Comparison of ENCODE assay signal across 12 cellular contexts in genomic region chr19:55157064-55157908, GRCh38. TPM values are rescaled to one million over a fixed set of nuclear protein-coding genes. Genes with fewer than 3 reads are reported as not detected.
DNase-seq lines count a peak whose midpoint lies in the region; ATAC-seq, FAIRE-seq and TF ChIP-seq lines count a peak whose summit lies in the region.
"Had no signal": no experiment of that assay in that cellular context is flagged by ENCODE, and none has a peak within 500 bp of the region (broad histone marks: within the 10 kb centered on the region; RNA-seq: fewer than 3 reads in every experiment).

Gene TNNI3, minus strand, starts transcription at chr19:55157732. Its CDS starts 143 bp downstream, at chr19:55157589.

- H3K18ac ChIP-seq in H1 (ENCODE audit: extremely low read depth, low read length) (peak within 1 kb of the TSS; percentile 87), mesendoderm (ENCODE audit: low read length) (no peak within 1 kb of the TSS)

- CTCF ChIA-PET in H1 (lab: Charles Lee; ENCODE audit: partially characterized antibody): interaction anchor here (0.6 to 5.3 kb wide), 8 partner anchors 10 to 257 kb away, joined by 3 to 118 read pairs (median 3); partner anchors contain the start of gene DNAAF3

- H2BK120ac ChIP-seq in H1 (replicated peaks; ENCODE audit: low read depth, low read length): no peak within 1 kb of the TSS
- no peak within 1 kb of the TSS for H2BK120ac ChIP-seq in mesendoderm (ENCODE audit: low read depth, low read length)

- ATAC-seq in stimulated activated naive CD8-positive, alpha-beta T cell treated with anti-CD3 and anti-CD28 coated beads, Interleukin-15, amount 100 ng/mL, for 72 hours: no peak
- ATAC-seq in stimulated activated naive CD8-positive, alpha-beta T cell treated with anti-CD3 and anti-CD28 coated beads, Interleukin-15, Interleukin-2, amounts not matched to agents 100 U/mL and 50 U/mL, for 24 hours: no peak
- no peak for ATAC-seq in HG02678 (IDR thresholded peaks at IDR 0.05; ENCODE audit: unreplicated experiment)

- H4K20me1 ChIP-seq in H1 (replicated peaks in 1 of 2; ENCODE audit: control insufficient read depth in 1 of 2, insufficient read depth in 2 of 2, low read length in 2 of 2): no peaks in the 10 kb centered on the region

- no peak for TF ChIP-seq CTCF in H1 (IDR thresholded peaks at IDR 0.05; ENCODE audit: control extremely low read depth in 1 of 3, insufficient read depth in 1 of 3, low read depth in 1 of 3, low read length in 3 of 3)

- H3K4me2 ChIP-seq in H1 (ENCODE audit: insufficient read depth in 1 of 2, low read depth in 2 of 2, low read length in 2 of 2) (peak within 1 kb of the TSS; percentile 82 to 94), mesendoderm (ENCODE audit: low read length) (peak within 1 kb of the TSS; percentile 14)
- H3K4me2 ChIP-seq: KMS-11 had no signal

- peaks cover 0 to 3% (median 0%) of the 10 kb centered on the region in 4 experiments; a peak in 1 of 8 replicates for H3K36me3 ChIP-seq in H1 (ENCODE audit: control insufficient read depth in 2 of 4, insufficient read depth in 4 of 4, low read length in 3 of 4)
- no peaks in the 10 kb centered on the region for H3K36me3 ChIP-seq in mesendoderm (ENCODE audit: control insufficient read depth, insufficient read depth, low read length)
- H3K36me3 ChIP-seq: ascending aorta had no signal

- no peak within 1 kb of the TSS for H3K27ac ChIP-seq in H1 (ENCODE audit: low read depth, low read length)
- no peak within 1 kb of the TSS for H3K27ac ChIP-seq in mesendoderm (ENCODE audit: low read depth, low read length)
- H3K27ac ChIP-seq: ascending aorta, KMS-11 had no signal

- peak within 1 kb of the TSS; percentile 61; the same call in 1 of the 2 replicates for H2BK5ac ChIP-seq in H1 (ENCODE audit: low read depth, low read length)
- no peak within 1 kb of the TSS for H2BK5ac ChIP-seq in mesendoderm (ENCODE audit: low read length)

- H2AK5ac ChIP-seq in H1 (ENCODE audit: low read depth, low read length) (no peak within 1 kb of the TSS), mesendoderm (ENCODE audit: low read length) (no peak within 1 kb of the TSS)

- H3K56ac ChIP-seq in H1 (replicated peaks; ENCODE audit: insufficient read length, low read depth, low read length) (no peak within 1 kb of the TSS), mesendoderm (ENCODE audit: low read length) (peak within 1 kb of the TSS; percentile 56)

- no peak for DNase-seq in stimulated activated naive CD8-positive, alpha-beta T cell treated with anti-CD3 and anti-CD28 coated beads, Interleukin-15, amount 100 ng/mL, for 72 hours
- DNase-seq in stimulated activated naive CD8-positive, alpha-beta T cell treated with anti-CD3 and anti-CD28 coated beads, Interleukin-15, Interleukin-2, amounts not matched to agents 100 U/mL and 50 U/mL, for 24 hours: no peak
- DNase-seq in H1 (ENCODE audit: low read depth in 1 of 2, low spot score in 2 of 2): no peak
- DNase-seq in mesendoderm: no peak
- DNase-seq in activated T-cell treated with anti-CD3 and anti-CD28 coated beads, Interleukin-2, amount 50 U/mL, for 24 hours: no peak
- DNase-seq in cerebellum (ENCODE audit: low spot score): no peak
- DNase-seq in activated CD8-positive, alpha-beta memory T cell treated with anti-CD3 and anti-CD28 coated beads for 24 hours: no peak
- DNase-seq: activated CD4-positive, alpha-beta T cell treated with anti-CD3 and anti-CD28 coated beads for 1 hour had no signal

- no peak within 1 kb of the TSS for H2BK20ac ChIP-seq in H1 (ENCODE audit: low read length)

- FAIRE-seq in H1 (lab: Jason Lieb, UNC): no peak
- FAIRE-seq: endometrium had no signal

- H3K9ac ChIP-seq in H1 (replicated peaks in 1 of 4; ENCODE audit: extremely low read depth in 1 of 4, low read depth in 3 of 4, low read length in 3 of 4): no peak within 1 kb of the TSS; a peak in 1 of 7 replicates
- no peak within 1 kb of the TSS for H3K9ac ChIP-seq in mesendoderm (ENCODE audit: low read length)
- H3K9ac ChIP-seq: KMS-11 had no signal

- peaks cover 77% of the 10 kb centered on the region for H3K27me3 Mint-ChIP-seq in stimulated activated naive CD8-positive, alpha-beta T cell treated with anti-CD3 and anti-CD28 coated beads, Interleukin-15, amount 100 ng/mL, for 72 hours
- peaks cover 57% of the 10 kb centered on the region for H3K27me3 Mint-ChIP-seq in activated T-cell treated with anti-CD3 and anti-CD28 coated beads, Interleukin-2, amount 50 U/mL, for 24 hours

- TF ChIP-seq POLR2A in H1 (IDR thresholded peaks at IDR 0.05; ENCODE audit: control extremely low read depth in 1 of 2, low read depth in 2 of 2, low read length in 2 of 2): no peak

- no peak within 1 kb of the TSS for H4K5ac ChIP-seq in H1 (ENCODE audit: insufficient read length, low read depth, low read length)
- H4K5ac ChIP-seq in mesendoderm (ENCODE audit: low read length): no peak within 1 kb of the TSS

- no peak within 1 kb of the TSS for H3K4ac ChIP-seq in H1 (replicated peaks; ENCODE audit: insufficient read length, low read depth, low read length)
- H3K4ac ChIP-seq in mesendoderm (ENCODE audit: low read depth, low read length): no peak within 1 kb of the TSS

- peak within 1 kb of the TSS; percentile 88; the same call in 1 of the 2 replicates for H2BK15ac ChIP-seq in H1 (ENCODE audit: low read length)
- no peak within 1 kb of the TSS for H2BK15ac ChIP-seq in mesendoderm (replicated peaks; ENCODE audit: low read depth)

- H3K36me3 Mint-ChIP-seq in activated T-cell treated with anti-CD3 and anti-CD28 coated beads, Interleukin-2, amount 50 U/mL, for 24 hours (ENCODE audit: low read depth): no peaks in the 10 kb centered on the region

- no peak within 1 kb of the TSS for H3K14ac ChIP-seq in H1 (ENCODE audit: insufficient read length)

- no peak for TF ChIP-seq EP300 in H1 (IDR thresholded peaks at IDR 0.05; ENCODE audit: borderline replicate concordance in 1 of 2, low read depth in 2 of 2, low read length in 2 of 2)

- POLR2A ChIA-PET in H1 (lab: Charles Lee; ENCODE audit: partially characterized antibody): interaction anchor here (0.7 to 3.2 kb wide), 2 partner anchors 8 to 10 kb away, joined by 3 to 19 read pairs; partner anchors contain the start of gene TNNT1

- no peak within 1 kb of the TSS for H3K23ac ChIP-seq in H1 (ENCODE audit: insufficient read length)
- peak within 1 kb of the TSS; percentile 57 for H3K23ac ChIP-seq in mesendoderm (ENCODE audit: low read length)

- peak within 1 kb of the TSS; percentile 47; the same call in 1 of the 2 replicates for H2AFZ ChIP-seq in H1 (ENCODE audit: low read length)

- H3K27me3 ChIP-seq in H1 (replicated peaks in 1 of 4; ENCODE audit: control insufficient read depth in 3 of 4, extremely low read depth in 1 of 4, insufficient read depth in 3 of 4, low read length in 3 of 4) (peaks cover 5 to 14% (median 13%) of the 10 kb centered on the region in 4 experiments; a peak in 6 of 7 replicates), mesendoderm (ENCODE audit: insufficient read depth, low read length, poor library complexity) (peaks cover 6% of the 10 kb centered on the region)

- H3K79me2 ChIP-seq in H1 (ENCODE audit: control insufficient read depth in 1 of 2, insufficient read depth in 2 of 2, low read length in 2 of 2): no peaks in the 10 kb centered on the region
- no peaks in the 10 kb centered on the region for H3K79me2 ChIP-seq in mesendoderm (ENCODE audit: control insufficient read depth, insufficient read depth, low read length)

- H3K27ac Mint-ChIP-seq in stimulated activated naive CD8-positive, alpha-beta T cell treated with anti-CD3 and anti-CD28 coated beads, Interleukin-15, amount 100 ng/mL, for 72 hours: no peak within 1 kb of the TSS
- H3K27ac Mint-ChIP-seq in activated T-cell treated with anti-CD3 and anti-CD28 coated beads, Interleukin-2, amount 50 U/mL, for 24 hours: no peak within 1 kb of the TSS

- H3K4me1 Mint-ChIP-seq in stimulated activated naive CD8-positive, alpha-beta T cell treated with anti-CD3 and anti-CD28 coated beads, Interleukin-15, amount 100 ng/mL, for 72 hours: peaks cover 37% of the 10 kb centered on the region
- H3K4me1 Mint-ChIP-seq in activated T-cell treated with anti-CD3 and anti-CD28 coated beads, Interleukin-2, amount 50 U/mL, for 24 hours (ENCODE audit: low read depth): peaks cover 15% of the 10 kb centered on the region

- H3K23me2 ChIP-seq in H1 (ENCODE audit: low read depth, low read length): peaks cover 10% of the 10 kb centered on the region; the same call in 1 of the 2 replicates

- H3K4me3 ChIP-seq in H1 (ENCODE audit: extremely low read depth in 1 of 4, insufficient read depth in 2 of 4, low read depth in 3 of 4, low read length in 4 of 4): peak within 1 kb of the TSS; percentile 53 to 67 (median 66)
- H3K4me3 ChIP-seq in mesendoderm (ENCODE audit: low read length): no peak within 1 kb of the TSS
- H3K4me3 ChIP-seq: ascending aorta had no signal

- H3K4me1 ChIP-seq in H1 (replicated peaks in 1 of 4; ENCODE audit: control insufficient read depth in 3 of 4, insufficient read depth in 4 of 4, low read length in 3 of 4): peaks cover 3 to 25% (median 9%) of the 10 kb centered on the region in 4 experiments
- no peaks in the 10 kb centered on the region for H3K4me1 ChIP-seq in mesendoderm (ENCODE audit: control insufficient read depth, low read depth, low read length)
- H3K4me1 ChIP-seq: ascending aorta had no signal

- no peak for TF ChIP-seq RAD21 in H1 (IDR thresholded peaks at IDR 0.05 in 1 of 2, conservative IDR thresholded peaks at IDR 0.05 in 1 of 2; ENCODE audit: low read depth in 2 of 2, low read length in 2 of 2)

- H2BK12ac ChIP-seq in H1 (ENCODE audit: low read depth, low read length): no peak within 1 kb of the TSS

- H3K9me3 ChIP-seq in H1 (ENCODE audit: insufficient read depth in 2 of 2, low read depth in 1 of 2, low read length in 1 of 2): peaks cover 0 to under 1% of the 10 kb centered on the region in 2 experiments; a peak in 1 of 4 replicates
- H3K9me3 ChIP-seq: ascending aorta had no signal

- H3K79me1 ChIP-seq in H1 (ENCODE audit: low read depth, low read length): peaks cover 3% of the 10 kb centered on the region; the same call in 1 of the 2 replicates
- H3K79me1 ChIP-seq in mesendoderm (ENCODE audit: low read length): no peaks in the 10 kb centered on the region

- WGBS in H1 (ENCODE audit: extremely low coverage in 1 of 2, insufficient coverage in 1 of 2, insufficient read length in 1 of 2, insufficient replicate concordance in 2 of 2, low coverage in 1 of 2, low lambda C conversion rate in 2 of 2, missing lambda C conversion rate in 1 of 2), 2 experiments: 61% methylated on average over 34 of the region's 39 CpGs; no CpG with 5 or more reads in 1 of the 2 experiments
- no CpG with 5 or more reads among the region's 39 CpGs for WGBS in mesendoderm (ENCODE audit: extremely low coverage, insufficient coverage, low lambda C conversion rate)

- H4K91ac ChIP-seq in H1 (replicated peaks; ENCODE audit: insufficient read length, low read length): peak within 1 kb of the TSS; percentile 8

- H3K9me3 Mint-ChIP-seq in stimulated activated naive CD8-positive, alpha-beta T cell treated with anti-CD3 and anti-CD28 coated beads, Interleukin-15, amount 100 ng/mL, for 72 hours: peaks cover 9 to 15% of the 10 kb centered on the region in 2 donors
- peaks cover 1% of the 10 kb centered on the region for H3K9me3 Mint-ChIP-seq in activated T-cell treated with anti-CD3 and anti-CD28 coated beads, Interleukin-2, amount 50 U/mL, for 24 hours

- H3K4me3 Mint-ChIP-seq in stimulated activated naive CD8-positive, alpha-beta T cell treated with anti-CD3 and anti-CD28 coated beads, Interleukin-15, amount 100 ng/mL, for 72 hours: peak within 1 kb of the TSS; percentile 50 to 73
- H3K4me3 Mint-ChIP-seq in activated T-cell treated with anti-CD3 and anti-CD28 coated beads, Interleukin-2, amount 50 U/mL, for 24 hours: no peak within 1 kb of the TSS

- H4K8ac ChIP-seq in H1 (ENCODE audit: extremely low read depth, insufficient read depth, low read length) (0 out of 2 replicates have a peak within 1 kb of the TSS, but pooled peaks have one; percentile 19), mesendoderm (ENCODE audit: low read depth, low read length) (no peak within 1 kb of the TSS)

RNA-seq across cellular contexts. Expression of gene TNNI3, which starts in this region (rescaled TPM):
- total RNA-seq in H1 (2021; fragmentation: NEBNext Ultra II Directional; extraction: Animal tissue kit (Norgen Biotek cat#: 25700)): 16.6 and 16.9 TPM in 2 replicates
- polyA plus RNA-seq in H1 (2011; rRNA removed): 56.0 and 67.9 TPM in 2 replicates
- polyA plus RNA-seq in H1 (2011; cell fraction: cytosol; rRNA removed): 60.1 TPM
- polyA plus RNA-seq in H1 (2011; cell fraction: nucleus; rRNA removed): 34.8 TPM
- 29.4 to 46.2 TPM (median 42.5 TPM) in 4 replicates for polyA plus RNA-seq in H1 (2012, experiment 1 of 2)
- polyA plus RNA-seq in H1 (2012, experiment 2 of 2): 33.8 TPM
- polyA plus RNA-seq in H1 (2013, experiment 1 of 2): 59.4 TPM
- polyA plus RNA-seq in H1 (2013, experiment 2 of 2): 58.0 TPM
- polyA minus RNA-seq in H1 (2011; rRNA and poly(A)+ RNA removed): 1.8 and 3.7 TPM in 2 replicates
- 9.2 TPM for polyA minus RNA-seq in H1 (2011; cell fraction: cytosol; rRNA and poly(A)+ RNA removed)
- polyA minus RNA-seq in H1 (2011; cell fraction: nucleus; rRNA and poly(A)+ RNA removed): 7.5 TPM
- polyA plus RNA-seq in mesendoderm (2013, experiment 1 of 2): 4.3 TPM
- polyA plus RNA-seq in mesendoderm (2013, experiment 2 of 2): 4.0 TPM
- 0.36 TPM for total RNA-seq in cerebellum
- total RNA-seq: ascending aorta had no signal

Comparison
In these comparisons a context has a peak if more than half of its experiments do, and no peak if none do; other contexts are left out.
1. RNA of gene TNNI3 (total RNA-seq): 16.6 to 16.9 TPM in H1; 0.36 TPM in cerebellum (single experiment); every median in the first group is over 10 times any median in the second.